In genomic region chr17:44444735-44445105, GRCh38 we compare ENCODE assay signal across 15 cellular contexts. TPM values are rescaled to one million over a fixed set of nuclear protein-coding genes. Genes with fewer than 3 reads are reported as not detected.
DNase-seq lines count a peak whose midpoint lies in the region; ATAC-seq, FAIRE-seq and TF ChIP-seq lines count a peak whose summit lies in the region.
"Had no signal": no experiment of that assay in that cellular context is flagged by ENCODE, and none has a peak within 500 bp of the region (broad histone marks: within the 10 kb centered on the region; RNA-seq: fewer than 3 reads in every experiment).

No MANE protein-coding gene starts in this region.

- H3K4me1 ChIP-seq in astrocyte (ENCODE audit: insufficient read depth, low read length) = peaks cover 6% of the 10 kb centered on the region
- peaks cover 0 to 9% (median 0%) of the 10 kb centered on the region in 12 donors for H3K4me1 ChIP-seq in heart left ventricle
- H3K4me1 ChIP-seq: ascending aorta, neural progenitor cell had no signal

- H3K9me3 Mint-ChIP-seq in astrocyte (ENCODE audit: unreplicated experiment) = no peaks in the 10 kb centered on the region
- H3K9me3 Mint-ChIP-seq: activated T-helper 1 cell treated with anti-CD3 and anti-CD28 coated beads, Interleukin-12 subunit alpha, Interleukin-12 subunit beta, Interleukin-2, Interleukin-4 antibody, amounts not matched to agents 30 ng/mL and 10 ng/mL and 1 ng/mL, durations not matched to agents 14 hours and 24 hours and 36 hours; CD8-positive, alpha-beta T cell; neural progenitor cell had no signal

- intact Hi-C loops in heart left ventricle (cut with DNase I) = loop anchor here in 1 of 10 donors (10.0 kb wide), 1 partner anchor 60 kb away; the partner anchor contains the start of gene ITGA2B

- ATAC-seq in heart left ventricle = no peak
- ATAC-seq in GM21381 (IDR thresholded peaks at IDR 0.05; ENCODE audit: unreplicated experiment) = no peak
- ATAC-seq: CD8-positive, alpha-beta T cell had no signal

- H2AFZ ChIP-seq in astrocyte (ENCODE audit: low read depth, low read length) = no peak overlapping the region
- H2AFZ ChIP-seq: neural progenitor cell had no signal

- H3K27ac ChIP-seq in astrocyte (ENCODE audit: low read depth, low read length) (peak overlapping the region; percentile 52), heart left ventricle (no peak overlapping the region)
- H3K27ac ChIP-seq: ascending aorta, neural progenitor cell had no signal

- no peak for DNase-seq in HTR-8/SVneo (ENCODE audit: insufficient read length, low spot score)
- peak; percentile 89 for DNase-seq in astrocyte (ENCODE audit: low read depth)
- peak; percentile 56 for DNase-seq in fibroblast of peridontal ligament (ENCODE audit: extremely low read depth)
- DNase-seq in renal cortical epithelial cell (ENCODE audit: low read depth) = peak; percentile 86
- DNase-seq in UCSD-AML1 (lab: John Stamatoyannopoulos, UW; ENCODE audit: unreplicated experiment) = no peak
- DNase-seq in heart left ventricle = no peak
- DNase-seq in superior temporal gyrus (ENCODE audit: extremely low spot score) = no peak
- DNase-seq: CD8-positive, alpha-beta T cell; GDM1; NCI-H1417 treated with DMSO at 0.1 percent for 48 hours; NCI-H524 treated with DMSO at 0.1 percent for 48 hours had no signal

- H3K4me2 ChIP-seq in astrocyte (ENCODE audit: low read length) = peak overlapping the region; percentile 61
- H3K4me2 ChIP-seq: neural progenitor cell had no signal

- peaks cover 10% of the 10 kb centered on the region for H3K4me1 Mint-ChIP-seq in astrocyte (ENCODE audit: low read depth, unreplicated experiment)

- WGBS in heart left ventricle, 4 donors = 96 to 100% (median 98%) methylated on average over 6 of the region's 6 CpGs

- TF ChIP-seq CTCF in astrocyte (IDR thresholded peaks at IDR 0.05; ENCODE audit: insufficient read depth, low read depth, low read length) (no peak), heart left ventricle (IDR thresholded peaks at IDR 0.05) (no peak)

- H3K36me3 ChIP-seq in astrocyte (ENCODE audit: insufficient read depth, low read length) = no peaks in the 10 kb centered on the region
- H3K36me3 ChIP-seq in heart left ventricle = no peaks in the 10 kb centered on the region
- H3K36me3 ChIP-seq: ascending aorta, neural progenitor cell had no signal

- peaks cover 3% of the 10 kb centered on the region for H4K20me1 ChIP-seq in astrocyte (ENCODE audit: insufficient read depth, low read length)

- peaks cover 31% of the 10 kb centered on the region for H3K79me2 ChIP-seq in astrocyte (ENCODE audit: insufficient read depth, low read length)

- H3K27me3 ChIP-seq in astrocyte (ENCODE audit: insufficient read depth, low read length) (no peaks in the 10 kb centered on the region), heart left ventricle (no peaks in the 10 kb centered on the region)
- H3K27me3 ChIP-seq: ascending aorta, neural progenitor cell had no signal

- no peak overlapping the region for H3K4me3 ChIP-seq in astrocyte (ENCODE audit: insufficient read depth, low read depth, low read length)
- H3K4me3 ChIP-seq in heart left ventricle = no peak overlapping the region
- H3K4me3 ChIP-seq: ascending aorta, neural progenitor cell had no signal

- no peaks in the 10 kb centered on the region for H3K9me3 ChIP-seq in astrocyte (ENCODE audit: insufficient read depth, low read depth, low read length)
- H3K9me3 ChIP-seq in heart left ventricle = no peaks in the 10 kb centered on the region
- H3K9me3 ChIP-seq: ascending aorta had no signal

- no peak for TF ChIP-seq POLR2A in heart left ventricle (IDR thresholded peaks at IDR 0.05)

- peak overlapping the region; percentile 59 for H3K9ac ChIP-seq in astrocyte (ENCODE audit: low read length)
- H3K9ac ChIP-seq: neural progenitor cell had no signal

- H3K27ac Mint-ChIP-seq in astrocyte (ENCODE audit: unreplicated experiment) = peak overlapping the region; percentile 42
- H3K27ac Mint-ChIP-seq: activated T-helper 1 cell treated with anti-CD3 and anti-CD28 coated beads, Interleukin-12 subunit alpha, Interleukin-12 subunit beta, Interleukin-2, Interleukin-4 antibody, amounts not matched to agents 30 ng/mL and 10 ng/mL and 1 ng/mL, durations not matched to agents 14 hours and 24 hours and 36 hours; CD8-positive, alpha-beta T cell; neural progenitor cell had no signal

- FAIRE-seq in HTR-8/SVneo (lab: Jason Lieb, UNC) (peak; percentile 69), astrocyte (lab: Jason Lieb, UNC) (no peak)

- H3K27me3 Mint-ChIP-seq in astrocyte (ENCODE audit: low read depth, unreplicated experiment) = no peaks in the 10 kb centered on the region

- no peaks in the 10 kb centered on the region for H3K36me3 Mint-ChIP-seq in astrocyte (ENCODE audit: low read depth, unreplicated experiment)

- no peak overlapping the region for H3K4me3 Mint-ChIP-seq in astrocyte (ENCODE audit: unreplicated experiment)
- H3K4me3 Mint-ChIP-seq: activated T-helper 1 cell treated with anti-CD3 and anti-CD28 coated beads, Interleukin-12 subunit alpha, Interleukin-12 subunit beta, Interleukin-2, Interleukin-4 antibody, amounts not matched to agents 30 ng/mL and 10 ng/mL and 1 ng/mL, durations not matched to agents 14 hours and 24 hours and 36 hours; CD8-positive, alpha-beta T cell; neural progenitor cell had no signal

RNA-seq across cellular contexts. Expression of gene ITGA2B, which starts 55.3 kb away (rescaled TPM):
- total RNA-seq in astrocyte (0.31 and 0.68 TPM in 2 replicates), renal cortical epithelial cell (0.60 TPM in 1 of 2 replicates, not detected in the other), heart left ventricle (1 to 10 TPM in 2 of 9 donors, under 1 TPM in 7; 0.16 to 1.8 (median 0.37) TPM)
- polyA plus RNA-seq in heart left ventricle = under 1 TPM; 0.22 to 0.34 TPM
- total RNA-seq: ascending aorta had no signal

RNA-seq across cellular contexts. Expression of gene GPATCH8, which starts 58.5 kb away (rescaled TPM):
- total RNA-seq in astrocyte (38.0 and 43.3 TPM in 2 replicates), renal cortical epithelial cell (8.0 and 43.8 TPM in 2 replicates), heart left ventricle (10 to 100 TPM; 17.5 to 24.9 (median 21.5) TPM)
- 10 to 100 TPM; 12.8 to 15.1 TPM for polyA plus RNA-seq in heart left ventricle

Comparison
In these comparisons a context has a peak if more than half of its experiments do, and no peak if none do; other contexts are left out.
1. DNase-seq: peak in astrocyte (single experiment), fibroblast of peridontal ligament (single experiment) and renal cortical epithelial cell (single experiment); none in HTR-8/SVneo (single experiment), UCSD-AML1 (single experiment), heart left ventricle (0 of 5) and superior temporal gyrus (single experiment).